ENCODE assay signal across 9 cellular contexts in the genomic region with DNA sequence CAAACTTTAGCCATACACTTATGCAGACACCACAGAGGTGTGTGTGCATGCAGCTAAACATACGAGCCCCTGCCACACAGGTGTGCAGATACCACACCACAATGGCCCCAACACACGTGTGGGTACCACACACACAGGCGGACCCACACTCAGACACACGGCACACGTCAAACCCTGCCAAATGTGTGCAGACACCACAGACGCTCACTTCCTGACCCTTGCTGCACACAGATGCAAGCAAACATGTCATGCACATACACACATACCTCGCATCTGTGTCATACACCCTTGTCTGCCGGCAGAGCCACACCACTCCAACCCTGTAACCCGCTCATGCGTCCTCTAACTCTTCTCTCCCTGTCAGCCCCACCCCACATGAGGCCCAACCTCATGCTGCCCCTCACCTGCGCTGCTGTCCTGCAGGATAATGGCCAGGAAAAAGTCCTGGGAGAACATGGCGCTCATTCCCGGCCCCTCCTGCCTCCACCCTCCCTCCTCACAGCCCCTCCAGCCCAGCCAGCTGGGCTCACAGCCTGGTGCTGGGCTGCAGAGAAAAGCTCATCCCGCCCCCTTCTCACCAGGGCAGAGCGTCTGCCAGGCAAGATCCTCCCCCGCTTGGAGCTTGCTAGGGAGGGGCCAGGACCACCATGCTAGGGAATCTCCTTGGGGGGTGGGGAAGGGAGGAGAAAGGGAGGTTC. TPM values are rescaled to one million over a fixed set of nuclear protein-coding genes. Genes with fewer than 3 reads are reported as not detected.
A peak's percentile ranks its signal among the peaks of the same experiment; 100 is the strongest.
DNase-seq lines count a peak whose midpoint lies in the region; ATAC-seq and TF ChIP-seq lines count a peak whose summit lies in the region.
"Had no signal": no experiment of that assay in that cellular context is flagged by ENCODE, and none has a peak within 500 bp of the region (broad histone marks: within the 10 kb centered on the region; RNA-seq: fewer than 3 reads in every experiment).

No MANE protein-coding gene starts in this region.

- H3K4me3 Mint-ChIP-seq in type B pancreatic cell: no peak overlapping the region

- peak in 1 of 2 donors; percentile 16 for ATAC-seq in lower lobe of right lung

- H3K4me3 ChIP-seq in BLaER1 (no peak overlapping the region), H7 (ENCODE audit: insufficient read depth, low read depth, low read length) (no peak overlapping the region), lower lobe of right lung (no peak overlapping the region)

- H3K27me3 ChIP-seq in BLaER1 (no peaks in the 10 kb centered on the region), H7 (ENCODE audit: control insufficient read depth, insufficient read depth, low read length) (no peaks in the 10 kb centered on the region), lower lobe of right lung (ENCODE audit: low read depth) (no peaks in the 10 kb centered on the region)

- H3K4me1 ChIP-seq in BLaER1 (peaks cover 51% of the 10 kb centered on the region), lower lobe of right lung (no peaks in the 10 kb centered on the region)

- POLR2A ChIA-PET in GM10248 (lab: Yijun Ruan, JAX): no interaction called here

- H3K27ac ChIP-seq in BLaER1: no peak overlapping the region
- peak overlapping the region; percentile 88 for H3K27ac ChIP-seq in angular gyrus (ENCODE audit: low read depth, low read length)
- no peak overlapping the region for H3K27ac ChIP-seq in lower lobe of right lung

- H3K27ac Mint-ChIP-seq in type B pancreatic cell: no peak overlapping the region

- H3K9me3 ChIP-seq in BLaER1 (no peaks in the 10 kb centered on the region), lower lobe of right lung (no peaks in the 10 kb centered on the region)

- H3K4me2 ChIP-seq in BLaER1: peak overlapping the region; percentile 82

- peaks cover 12% of the 10 kb centered on the region for H3K36me3 Mint-ChIP-seq in type B pancreatic cell

- CTCF ChIA-PET in GM10248 (lab: Yijun Ruan, JAX): interaction anchor here (1.2 to 8.2 kb wide), 4 partner anchors 14 to 39 kb away, joined by 3 to 59 read pairs (median 8); partner anchors contain the start of gene SMPD1

- H4K20me1 ChIP-seq in BLaER1: peaks cover 47% of the 10 kb centered on the region

- DNase-seq in H7: peak; percentile 84
- DNase-seq in lower lobe of right lung: peak; percentile 30
- DNase-seq in NCI-H510A (lab: John Stamatoyannopoulos, UW): no peak
- no peak for DNase-seq in GM10248 (ENCODE audit: extremely low spot score)
- DNase-seq in type B pancreatic cell (ENCODE audit: extremely low spot score, unreplicated experiment): no peak
- no peak for DNase-seq in NCI-H2171 (lab: John Stamatoyannopoulos, UW)

- intact Hi-C loops in lower lobe of right lung (cut with DNase I): no loop called here

- H3K9me3 Mint-ChIP-seq in type B pancreatic cell: no peaks in the 10 kb centered on the region

- H3K27me3 Mint-ChIP-seq in type B pancreatic cell: no peaks in the 10 kb centered on the region

- TF ChIP-seq CTCF in lower lobe of right lung (IDR thresholded peaks at IDR 0.05): no peak
- no peak for TF ChIP-seq CTCF in GM10248 (IDR thresholded peaks at IDR 0.05; ENCODE audit: control extremely low read depth, extremely low read depth, low read depth, missing control alignments)
- TF ChIP-seq CTCF in type B pancreatic cell (conservative IDR thresholded peaks at IDR 0.05): no peak

- H3K9ac ChIP-seq in BLaER1: no peak overlapping the region

- H3K36me3 ChIP-seq in BLaER1 (peaks cover 16% of the 10 kb centered on the region), H7 (replicated peaks; ENCODE audit: control insufficient read depth, insufficient read depth, low read length) (peaks cover 1% of the 10 kb centered on the region; the same call in 1 of the 2 replicates), lower lobe of right lung (peaks cover 41% of the 10 kb centered on the region)

- H3K4me1 Mint-ChIP-seq in type B pancreatic cell (ENCODE audit: unreplicated experiment): no peaks in the 10 kb centered on the region

RNA-seq across cellular contexts. Expression of gene SMPD1, which starts 14.2 kb away (rescaled TPM):
- 6.2 and 13.3 TPM in 2 replicates for total RNA-seq in H7 (2014; rRNA removed; shearing (Covaris generic))
- total RNA-seq in lower lobe of right lung (39.7 TPM), type B pancreatic cell (ENCODE audit: low replicate concordance) (31.6 and 50.0 TPM in 2 replicates)

RNA-seq across cellular contexts. Expression of gene APBB1, which starts 14.4 kb away (rescaled TPM):
- 42.5 and 57.2 TPM in 2 replicates for total RNA-seq in H7 (2014; rRNA removed; shearing (Covaris generic))
- total RNA-seq in lower lobe of right lung (37.2 TPM), type B pancreatic cell (ENCODE audit: low replicate concordance) (38.4 and 61.6 TPM in 2 replicates)

RNA-seq across cellular contexts. Expression of gene HPX, which starts 36.3 kb away (rescaled TPM):
- total RNA-seq in H7 (2014; rRNA removed; shearing (Covaris generic)): 3.2 TPM in 1 of 2 replicates, not detected in the other
- total RNA-seq in lower lobe of right lung: 1.7 TPM
- 1.5 and 1.9 TPM in 2 replicates for total RNA-seq in type B pancreatic cell (ENCODE audit: low replicate concordance)
- total RNA-seq: activated CD8-positive, alpha-beta memory T cell treated with anti-CD3 and anti-CD28 coated beads for 36 hours had no signal

Comparison
In these comparisons a context has a peak if more than half of its experiments do, and no peak if none do; other contexts are left out.
1. DNase-seq: peak in H7 (single experiment) and lower lobe of right lung (single experiment); none in NCI-H510A (single experiment), GM10248 (single experiment), type B pancreatic cell (single experiment) and NCI-H2171 (single experiment).